ENCODE assay signal across 24 cellular contexts in the genomic region with DNA sequence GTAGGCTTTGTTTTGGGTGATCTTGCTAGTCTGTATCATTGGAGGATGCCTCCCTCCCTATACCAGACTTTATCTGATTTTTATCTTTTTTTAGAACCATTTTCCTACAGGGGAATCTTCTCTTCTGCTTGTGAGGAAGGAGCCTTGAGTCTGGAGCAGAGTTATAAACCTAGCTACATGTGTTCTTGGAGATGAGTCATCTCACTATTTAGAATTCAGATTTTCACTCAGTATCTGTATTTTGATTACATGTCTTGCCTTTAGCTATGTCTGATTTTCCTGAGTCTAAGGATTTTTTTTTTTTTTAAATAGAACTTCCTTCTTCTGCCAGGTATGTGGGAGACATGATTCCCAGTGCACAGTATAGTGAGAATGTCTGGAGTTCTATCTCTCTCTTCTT.
DNase-seq lines count a peak whose midpoint lies in the region; ATAC-seq and TF ChIP-seq lines count a peak whose summit lies in the region.
"Had no signal": no experiment of that assay in that cellular context is flagged by ENCODE, and none has a peak within 500 bp of the region (broad histone marks: within the 10 kb centered on the region; RNA-seq: fewer than 3 reads in every experiment).

No MANE protein-coding gene starts in this region.

- H3K9me3 ChIP-seq in OCI-LY3 (ENCODE audit: insufficient read depth, low read length), result no peaks in the 10 kb centered on the region
- H3K9me3 ChIP-seq in parathyroid adenoma (ENCODE audit: control insufficient read depth, low read length), result no peaks in the 10 kb centered on the region
- H3K9me3 ChIP-seq: BE2C, MG63, SJCRH30 had no signal

- TF ChIP-seq CTCF in OCI-LY3 (IDR thresholded peaks at IDR 0.05; ENCODE audit: low read depth, low read length) (no peak), epithelial cell of esophagus (IDR thresholded peaks at IDR 0.05; ENCODE audit: insufficient read depth, low read depth, low read length, missing control alignments) (no peak), parathyroid adenoma (IDR thresholded peaks at IDR 0.05) (no peak)

- peaks cover 12% of the 10 kb centered on the region for H3K4me1 ChIP-seq in OCI-LY3 (ENCODE audit: low read length)
- no peaks in the 10 kb centered on the region for H3K4me1 ChIP-seq in parathyroid adenoma
- H3K4me1 ChIP-seq: BE2C, SJCRH30 had no signal

- no peak overlapping the region for H3K27ac ChIP-seq in OCI-LY3 (ENCODE audit: low read length)
- H3K27ac ChIP-seq in parathyroid adenoma, result no peak overlapping the region
- H3K27ac ChIP-seq: SJCRH30 had no signal

- no peak overlapping the region for H2AFZ ChIP-seq in OCI-LY3 (ENCODE audit: low read depth, low read length)
- H2AFZ ChIP-seq in parathyroid adenoma, result peak overlapping the region; percentile 63

- H3K27me3 ChIP-seq in OCI-LY3 (ENCODE audit: low read depth, low read length), result no peaks in the 10 kb centered on the region
- no peaks in the 10 kb centered on the region for H3K27me3 ChIP-seq in parathyroid adenoma (ENCODE audit: control insufficient read depth, insufficient read depth, low read length)
- H3K27me3 ChIP-seq: BE2C, MG63, SJCRH30 had no signal

- H3K9ac ChIP-seq in OCI-LY3 (ENCODE audit: low read length), result no peak overlapping the region
- no peak overlapping the region for H3K9ac ChIP-seq in parathyroid adenoma

- ATAC-seq in GM18858 (IDR thresholded peaks at IDR 0.05; ENCODE audit: unreplicated experiment), result peak; percentile 50
- ATAC-seq in HG03139 (IDR thresholded peaks at IDR 0.05; ENCODE audit: unreplicated experiment), result no peak
- ATAC-seq: SK-N-SH treated with all-trans-retinoic acid at 6 μM for 48 hours had no signal

- H3K79me2 ChIP-seq in OCI-LY3 (ENCODE audit: low read length), result no peaks in the 10 kb centered on the region
- H3K79me2 ChIP-seq in parathyroid adenoma, result no peaks in the 10 kb centered on the region

- H3K4me3 ChIP-seq in OCI-LY3 (ENCODE audit: low read length) (no peak overlapping the region), epithelial cell of esophagus (ENCODE audit: low read length) (no peak overlapping the region), parathyroid adenoma (ENCODE audit: low read depth, low read length) (no peak overlapping the region)
- H3K4me3 ChIP-seq: MG63, SJCRH30 had no signal

- peak; percentile 4 for DNase-seq in epithelial cell of esophagus (ENCODE audit: low read depth)
- no peak for DNase-seq in activated CD4-positive, CD25-positive, alpha-beta regulatory T cell (lab: John Stamatoyannopoulos, UW)
- DNase-seq in KG1 (lab: John Stamatoyannopoulos, UW), result no peak
- DNase-seq in T-helper 9 cell, result no peak
- DNase-seq: 8988T; ACHN; BE2C; CD8-positive, alpha-beta memory T cell; DMS 273 treated with DMSO at 0.1 percent for 48 hours; DMS79; EL; GDM1; KBM-7; MG63; NCI-H2029; NCI-H446; NCI-H524 treated with DMSO at 0.1 percent for 48 hours; NCI-H82; SJCRH30 had no signal

- no peaks in the 10 kb centered on the region for H4K20me1 ChIP-seq in OCI-LY3 (ENCODE audit: insufficient read depth, low read length)

- H3K4me2 ChIP-seq in OCI-LY3 (ENCODE audit: low read length) (peak overlapping the region; percentile 29; the same call in 1 of the 2 replicates), parathyroid adenoma (ENCODE audit: low read length) (no peak overlapping the region)

- H3K36me3 ChIP-seq in OCI-LY3 (replicated peaks; ENCODE audit: low read depth, low read length), result no peaks in the 10 kb centered on the region
- H3K36me3 ChIP-seq in parathyroid adenoma (ENCODE audit: control insufficient read depth, insufficient read depth, low read length), result no peaks in the 10 kb centered on the region
- H3K36me3 ChIP-seq: BE2C, MG63, SJCRH30 had no signal
